ENCODE assay signal across 1 cellular context in genomic region chrX:36401774-36402173, GRCh38.
TF ChIP-seq lines count a peak whose summit lies in the region.

No MANE protein-coding gene starts in this region.

TF ChIP-seq in HEK293, 187 proteins besides CTCF, POLR2A, EP300 and RAD21 (continued from another document):
- TF ChIP-seq ZNF518A (tag by site-specific recombination; conservative IDR thresholded peaks at IDR 0.05; ENCODE audit: low read depth) (peak; percentile 56; the same call in 1 of the 2 replicates), ZNF548 (tag by site-specific recombination; IDR thresholded peaks at IDR 0.05) (no peak), ZNF426 (tag by site-specific recombination; IDR thresholded peaks at IDR 0.05) (peak; percentile 54), ZBTB11 (tag by site-specific recombination; conservative IDR thresholded peaks at IDR 0.05; ENCODE audit: low read depth) (peak; percentile 57), ZNF560 (tag by site-specific recombination; IDR thresholded peaks at IDR 0.05; ENCODE audit: borderline replicate concordance) (0 out of 2 replicates have a peak, but pooled peaks have one; percentile 24), ZNF623 (tag by site-specific recombination; IDR thresholded peaks at IDR 0.05) (peak; percentile 35; the same call in 1 of the 2 replicates), ELK4 (IDR thresholded peaks at IDR 0.05; ENCODE audit: borderline replicate concordance, low read depth, low read length) (no peak), ZSCAN18 (tag by site-specific recombination; IDR thresholded peaks at IDR 0.05) (no peak), ZNF121 (tag by site-specific recombination; IDR thresholded peaks at IDR 0.05) (no peak), ZFHX2 (tag by site-specific recombination; conservative IDR thresholded peaks at IDR 0.05) (no peak)
